In genomic region chr12:52964556-52965336, GRCh38 we compare ENCODE assay signal across 15 cellular contexts. TPM values are rescaled to one million over a fixed set of nuclear protein-coding genes. Genes with fewer than 3 reads are reported as not detected.
DNase-seq lines count a peak whose midpoint lies in the region; ATAC-seq and TF ChIP-seq lines count a peak whose summit lies in the region.
"Had no signal": no experiment of that assay in that cellular context is flagged by ENCODE, and none has a peak within 500 bp of the region (broad histone marks: within the 10 kb centered on the region; RNA-seq: fewer than 3 reads in every experiment).

No MANE protein-coding gene starts in this region.

- H3K9me2 ChIP-seq in hepatocyte (replicated peaks; ENCODE audit: insufficient read depth) = no peaks in the 10 kb centered on the region

- peaks cover 36% of the 10 kb centered on the region for H3K27me3 Mint-ChIP-seq in activated naive CD4-positive, alpha-beta T cell treated with anti-CD3 and anti-CD28 coated beads, Interleukin-2, amount 10 ng/mL, durations not matched to agents 7 days and 5 days
- peaks cover 3% of the 10 kb centered on the region for H3K27me3 Mint-ChIP-seq in activated T-helper 1 cell treated with anti-CD3 and anti-CD28 coated beads, Interleukin-12 subunit alpha, Interleukin-12 subunit beta, Interleukin-2, Interleukin-4 antibody, amounts not matched to agents 30 ng/mL and 10 ng/mL and 1 ng/mL, durations not matched to agents 14 hours and 24 hours and 36 hours (ENCODE audit: insufficient read depth)

- intact Hi-C loops in activated T-helper 1 cell treated with anti-CD3 and anti-CD28 coated beads, Interleukin-12 subunit alpha, Interleukin-12 subunit beta, Interleukin-2, Interleukin-4 antibody, amounts not matched to agents 30 ng/mL and 10 ng/mL and 1 ng/mL, durations not matched to agents 14 hours and 24 hours and 36 hours (cut with micrococcal nuclease) = no loop called here

- peak overlapping the region; percentile 89 for H4K8ac ChIP-seq in neuronal stem cell (ENCODE audit: low read depth, low read length)

- no peak overlapping the region for H3K4me3 Mint-ChIP-seq in activated naive CD4-positive, alpha-beta T cell treated with anti-CD3 and anti-CD28 coated beads, Interleukin-2, amount 10 ng/mL, durations not matched to agents 7 days and 5 days
- no peak overlapping the region for H3K4me3 Mint-ChIP-seq in activated T-helper 1 cell treated with anti-CD3 and anti-CD28 coated beads, Interleukin-12 subunit alpha, Interleukin-12 subunit beta, Interleukin-2, Interleukin-4 antibody, amounts not matched to agents 30 ng/mL and 10 ng/mL and 1 ng/mL, durations not matched to agents 14 hours and 24 hours and 36 hours

- H3K4me1 Mint-ChIP-seq in activated naive CD4-positive, alpha-beta T cell treated with anti-CD3 and anti-CD28 coated beads, Interleukin-2, amount 10 ng/mL, durations not matched to agents 7 days and 5 days = no peaks in the 10 kb centered on the region
- H3K4me1 Mint-ChIP-seq in activated T-helper 1 cell treated with anti-CD3 and anti-CD28 coated beads, Interleukin-12 subunit alpha, Interleukin-12 subunit beta, Interleukin-2, Interleukin-4 antibody, amounts not matched to agents 30 ng/mL and 10 ng/mL and 1 ng/mL, durations not matched to agents 14 hours and 24 hours and 36 hours (ENCODE audit: low read depth) = no peaks in the 10 kb centered on the region

- H3K36me3 ChIP-seq in adipocyte (ENCODE audit: control insufficient read depth, insufficient read depth, low read length, severe bottlenecking) (no peaks in the 10 kb centered on the region), hepatocyte (replicated peaks; ENCODE audit: insufficient read depth, low read depth) (no peaks in the 10 kb centered on the region), neuronal stem cell (replicated peaks in 1 of 2; ENCODE audit: control insufficient read depth in 2 of 2, insufficient read depth in 2 of 2, low read length in 2 of 2) (no peaks in the 10 kb centered on the region)
- H3K36me3 ChIP-seq: BLaER1 treated with 17β-estradiol and CSF1 and Interleukin-3, amounts not matched to agents 10 nM and 100 nM; sigmoid colon had no signal

- 38% methylated on average over 19 of the region's 19 CpGs for WGBS in hepatocyte (ENCODE audit: low lambda C conversion rate, missing lambda C conversion rate)
- WGBS in neuronal stem cell (ENCODE audit: extremely low coverage in 2 of 2, insufficient read length in 2 of 2, insufficient replicate concordance in 1 of 2), 2 donors = no CpG with 5 or more reads among the region's 19 CpGs

- H3K27me3 ChIP-seq in adipocyte (replicated peaks; ENCODE audit: control insufficient read depth, insufficient read depth, low read length) (no peaks in the 10 kb centered on the region), hepatocyte (no peaks in the 10 kb centered on the region), neuronal stem cell (ENCODE audit: control insufficient read depth in 3 of 3, insufficient read depth in 3 of 3, low read depth in 1 of 3, low read length in 3 of 3) (peaks cover 0 to 13% (median 0%) of the 10 kb centered on the region in 3 experiments)

- no peak overlapping the region for H3K27ac Mint-ChIP-seq in activated naive CD4-positive, alpha-beta T cell treated with anti-CD3 and anti-CD28 coated beads, Interleukin-2, amount 10 ng/mL, durations not matched to agents 7 days and 5 days
- H3K27ac Mint-ChIP-seq in activated T-helper 1 cell treated with anti-CD3 and anti-CD28 coated beads, Interleukin-12 subunit alpha, Interleukin-12 subunit beta, Interleukin-2, Interleukin-4 antibody, amounts not matched to agents 30 ng/mL and 10 ng/mL and 1 ng/mL, durations not matched to agents 14 hours and 24 hours and 36 hours = no peak overlapping the region

- no peak for TF ChIP-seq CTCF in hepatocyte (IDR thresholded peaks at IDR 0.05; ENCODE audit: poor library complexity)

- peak overlapping the region; percentile 72 for H2BK120ac ChIP-seq in neuronal stem cell (ENCODE audit: low read depth, low read length)

- H3K14ac ChIP-seq in neuronal stem cell (ENCODE audit: low read length) = peak overlapping the region; percentile 95

- H3K4ac ChIP-seq in neuronal stem cell (ENCODE audit: low read length) = peak overlapping the region; percentile 86

- H3K9ac ChIP-seq in adipocyte (ENCODE audit: low read length) = peak overlapping the region; percentile 25
- peak overlapping the region; percentile 54 for H3K9ac ChIP-seq in neuronal stem cell (ENCODE audit: low read depth, low read length, poor library complexity)
- H3K9ac ChIP-seq: BLaER1 treated with 17β-estradiol and CSF1 and Interleukin-3, amounts not matched to agents 10 nM and 100 nM had no signal

- H2AFZ ChIP-seq in hepatocyte (peak overlapping the region; percentile 84), neuronal stem cell (ENCODE audit: low read length) (peak overlapping the region; percentile 82)

- H4K20me1 ChIP-seq in hepatocyte (ENCODE audit: insufficient read depth, poor library complexity, severe bottlenecking) = no peaks in the 10 kb centered on the region
- H4K20me1 ChIP-seq: BLaER1 treated with 17β-estradiol and CSF1 and Interleukin-3, amounts not matched to agents 10 nM and 100 nM had no signal

- peak overlapping the region; percentile 59 for H3K27ac ChIP-seq in hepatocyte
- H3K27ac ChIP-seq in neuronal stem cell (replicated peaks; ENCODE audit: low read length) = peak overlapping the region; percentile 33
- H3K27ac ChIP-seq: BLaER1 treated with 17β-estradiol and CSF1 and Interleukin-3, amounts not matched to agents 10 nM and 100 nM had no signal

- H3K36me3 Mint-ChIP-seq in activated naive CD4-positive, alpha-beta T cell treated with anti-CD3 and anti-CD28 coated beads, Interleukin-2, amount 10 ng/mL, durations not matched to agents 7 days and 5 days = no peaks in the 10 kb centered on the region
- H3K36me3 Mint-ChIP-seq in activated T-helper 1 cell treated with anti-CD3 and anti-CD28 coated beads, Interleukin-12 subunit alpha, Interleukin-12 subunit beta, Interleukin-2, Interleukin-4 antibody, amounts not matched to agents 30 ng/mL and 10 ng/mL and 1 ng/mL, durations not matched to agents 14 hours and 24 hours and 36 hours (ENCODE audit: low read depth) = no peaks in the 10 kb centered on the region

- no peaks in the 10 kb centered on the region for H3K79me2 ChIP-seq in hepatocyte

- no peak for ATAC-seq in HG03354 (IDR thresholded peaks at IDR 0.05; ENCODE audit: poor library complexity, severe bottlenecking, unreplicated experiment)

- peak overlapping the region; percentile 86 for H3K23ac ChIP-seq in neuronal stem cell (ENCODE audit: low read depth, low read length, poor library complexity)

- no peak overlapping the region for H2BK5ac ChIP-seq in neuronal stem cell (ENCODE audit: low read length)

- peak overlapping the region; percentile 98 for H2BK15ac ChIP-seq in neuronal stem cell (ENCODE audit: low read length)

- CTCF ChIA-PET in activated naive CD4-positive, alpha-beta T cell treated with anti-CD3 and anti-CD28 coated beads, Interleukin-2, amount 10 ng/mL, durations not matched to agents 7 days and 5 days (lab: Charles Lee) = interaction anchor here (1.2 to 3.4 kb wide), 3 partner anchors 67 to 85 kb away, joined by 3 to 12 read pairs (median 7); no protein-coding TSS in a partner anchor

- peak overlapping the region; percentile 90 for H2BK12ac ChIP-seq in neuronal stem cell (ENCODE audit: low read length)

- H3K18ac ChIP-seq in neuronal stem cell (ENCODE audit: low read length) = peak overlapping the region; percentile 99

- peak overlapping the region; percentile 74 for H3K4me3 ChIP-seq in adipocyte (ENCODE audit: low read length)
- H3K4me3 ChIP-seq in hepatocyte = no peak overlapping the region
- no peak overlapping the region for H3K4me3 ChIP-seq in neuronal stem cell (ENCODE audit: low read length in 2 of 2)
- H3K4me3 ChIP-seq: BLaER1 treated with 17β-estradiol and CSF1 and Interleukin-3, amounts not matched to agents 10 nM and 100 nM had no signal

- H3K4me2 ChIP-seq in hepatocyte = peak overlapping the region; percentile 90
- H3K4me2 ChIP-seq in neuronal stem cell (ENCODE audit: insufficient read depth, low read length, poor library complexity, severe bottlenecking) = peak overlapping the region; percentile 72
- H3K4me2 ChIP-seq: BLaER1 treated with 17β-estradiol and CSF1 and Interleukin-3, amounts not matched to agents 10 nM and 100 nM had no signal

- DNase-seq in D341Med (ENCODE audit: low spot score) = peak; percentile 17
- no peak for DNase-seq in adipocyte (ENCODE audit: low read depth)
- DNase-seq in hepatocyte (ENCODE audit: low spot score) = peak; percentile 6
- DNase-seq in neuronal stem cell (ENCODE audit: low spot score) = no peak
- no peak for DNase-seq in activated naive CD4-positive, alpha-beta T cell treated with anti-CD3 and anti-CD28 coated beads, Interleukin-2, amount 10 ng/mL, durations not matched to agents 7 days and 5 days
- DNase-seq in activated T-helper 1 cell treated with anti-CD3 and anti-CD28 coated beads, Interleukin-12 subunit alpha, Interleukin-12 subunit beta, Interleukin-2, Interleukin-4 antibody, amounts not matched to agents 30 ng/mL and 10 ng/mL and 1 ng/mL, durations not matched to agents 14 hours and 24 hours and 36 hours (ENCODE audit: low spot score) = no peak
- no peak for DNase-seq in AML-193 (lab: John Stamatoyannopoulos, UW)
- DNase-seq: activated CD4-positive, alpha-beta T cell treated with anti-CD3 and anti-CD28 coated beads for 48 hours; foreskin fibroblast; midbrain; NCI-H146; NK-92 treated with Interleukin-12 subunit alpha and Interleukin-12 subunit beta, amount 100 ng/mL, for 24 hours; sigmoid colon had no signal

- peak overlapping the region; percentile 68 for H4K91ac ChIP-seq in neuronal stem cell (ENCODE audit: low read depth, low read length, poor library complexity)

- no peaks in the 10 kb centered on the region for H3K9me3 ChIP-seq in adipocyte (ENCODE audit: control insufficient read depth, low read length)
- no peaks in the 10 kb centered on the region for H3K9me3 ChIP-seq in hepatocyte (ENCODE audit: low read depth)
- H3K9me3 ChIP-seq in neuronal stem cell (replicated peaks in 1 of 2; ENCODE audit: control insufficient read depth in 2 of 2, insufficient read depth in 1 of 2, low read depth in 1 of 2, low read length in 2 of 2) = no peaks in the 10 kb centered on the region
- H3K9me3 ChIP-seq: BLaER1 treated with 17β-estradiol and CSF1 and Interleukin-3, amounts not matched to agents 10 nM and 100 nM; sigmoid colon had no signal

- H3K9me3 Mint-ChIP-seq in activated naive CD4-positive, alpha-beta T cell treated with anti-CD3 and anti-CD28 coated beads, Interleukin-2, amount 10 ng/mL, durations not matched to agents 7 days and 5 days = no peaks in the 10 kb centered on the region
- H3K9me3 Mint-ChIP-seq in activated T-helper 1 cell treated with anti-CD3 and anti-CD28 coated beads, Interleukin-12 subunit alpha, Interleukin-12 subunit beta, Interleukin-2, Interleukin-4 antibody, amounts not matched to agents 30 ng/mL and 10 ng/mL and 1 ng/mL, durations not matched to agents 14 hours and 24 hours and 36 hours = no peaks in the 10 kb centered on the region

- H2AK5ac ChIP-seq in neuronal stem cell (ENCODE audit: low read depth, low read length) = peak overlapping the region; percentile 1

- no peaks in the 10 kb centered on the region for H3K79me1 ChIP-seq in neuronal stem cell (ENCODE audit: low read depth, low read length)

- H3K4me1 ChIP-seq in adipocyte (ENCODE audit: control insufficient read depth, insufficient read depth, low read length) (peaks cover 4% of the 10 kb centered on the region), hepatocyte (ENCODE audit: insufficient read depth) (peaks cover 5% of the 10 kb centered on the region), neuronal stem cell (ENCODE audit: control insufficient read depth in 2 of 2, insufficient read depth in 1 of 2, low read depth in 1 of 2, low read length in 2 of 2) (peaks cover 0 to 8% of the 10 kb centered on the region in 2 donors)
- H3K4me1 ChIP-seq: BLaER1 treated with 17β-estradiol and CSF1 and Interleukin-3, amounts not matched to agents 10 nM and 100 nM had no signal

RNA-seq across cellular contexts. Expression of gene KRT18, which starts 15.8 kb away (rescaled TPM):
- 676 and 753 TPM in 2 replicates for total RNA-seq in hepatocyte
- polyA plus RNA-seq in hepatocyte = 1,621 and 1,849 TPM in 2 replicates
- polyA plus RNA-seq in neuronal stem cell (2013, experiment 1 of 2) = 80.9 TPM
- 82.5 TPM for polyA plus RNA-seq in neuronal stem cell (2013, experiment 2 of 2)
- 3.2 and 3.9 TPM in 2 replicates for total RNA-seq in activated T-helper 1 cell treated with anti-CD3 and anti-CD28 coated beads, Interleukin-12 subunit alpha, Interleukin-12 subunit beta, Interleukin-2, Interleukin-4 antibody, amounts not matched to agents 30 ng/mL and 10 ng/mL and 1 ng/mL, durations not matched to agents 14 hours and 24 hours and 36 hours

RNA-seq across cellular contexts. Expression of gene EIF4B, which starts 41.5 kb away (rescaled TPM):
- 435 and 449 TPM in 2 replicates for total RNA-seq in hepatocyte
- 53.5 and 65.1 TPM in 2 replicates for polyA plus RNA-seq in hepatocyte
- polyA plus RNA-seq in neuronal stem cell (2013, experiment 1 of 2) = 468 TPM
- 496 TPM for polyA plus RNA-seq in neuronal stem cell (2013, experiment 2 of 2)
- total RNA-seq in activated T-helper 1 cell treated with anti-CD3 and anti-CD28 coated beads, Interleukin-12 subunit alpha, Interleukin-12 subunit beta, Interleukin-2, Interleukin-4 antibody, amounts not matched to agents 30 ng/mL and 10 ng/mL and 1 ng/mL, durations not matched to agents 14 hours and 24 hours and 36 hours = 463 and 473 TPM in 2 replicates

RNA-seq across cellular contexts. Expression of gene KRT8, which starts 59.9 kb away (rescaled TPM):
- total RNA-seq in hepatocyte = 1,376 and 1,381 TPM in 2 replicates
- 2,058 and 2,283 TPM in 2 replicates for polyA plus RNA-seq in hepatocyte
- 179 TPM for polyA plus RNA-seq in neuronal stem cell (2013, experiment 1 of 2)
- polyA plus RNA-seq in neuronal stem cell (2013, experiment 2 of 2) = 174 TPM
- total RNA-seq in activated T-helper 1 cell treated with anti-CD3 and anti-CD28 coated beads, Interleukin-12 subunit alpha, Interleukin-12 subunit beta, Interleukin-2, Interleukin-4 antibody, amounts not matched to agents 30 ng/mL and 10 ng/mL and 1 ng/mL, durations not matched to agents 14 hours and 24 hours and 36 hours = 0.23 TPM in 1 of 2 replicates, not detected in the other

Comparison
In these comparisons a context has a peak if more than half of its experiments do, and no peak if none do; other contexts are left out.
1. DNase-seq: peak in D341Med (single experiment) and hepatocyte (single experiment); none in adipocyte (single experiment), neuronal stem cell (single experiment), activated naive CD4-positive, alpha-beta T cell treated with anti-CD3 and anti-CD28 coated beads, Interleukin-2, amount 10 ng/mL, durations not matched to agents 7 days and 5 days (single experiment), activated T-helper 1 cell treated with anti-CD3 and anti-CD28 coated beads, Interleukin-12 subunit alpha, Interleukin-12 subunit beta, Interleukin-2, Interleukin-4 antibody, amounts not matched to agents 30 ng/mL and 10 ng/mL and 1 ng/mL, durations not matched to agents 14 hours and 24 hours and 36 hours (single experiment) and AML-193 (0 of 2).
2. RNA of gene KRT18, which starts 15.8 kb away (total RNA-seq): 676 to 753 TPM in hepatocyte; 3.2 to 3.9 TPM in activated T-helper 1 cell treated with anti-CD3 and anti-CD28 coated beads, Interleukin-12 subunit alpha, Interleukin-12 subunit beta, Interleukin-2, Interleukin-4 antibody, amounts not matched to agents 30 ng/mL and 10 ng/mL and 1 ng/mL, durations not matched to agents 14 hours and 24 hours and 36 hours; every median in the first group is over 100 times any median in the second.
3. RNA of gene KRT8, which starts 59.9 kb away (total RNA-seq): 1,376 to 1,381 TPM in hepatocyte; 0.23 TPM in activated T-helper 1 cell treated with anti-CD3 and anti-CD28 coated beads, Interleukin-12 subunit alpha, Interleukin-12 subunit beta, Interleukin-2, Interleukin-4 antibody, amounts not matched to agents 30 ng/mL and 10 ng/mL and 1 ng/mL, durations not matched to agents 14 hours and 24 hours and 36 hours; every median in the first group is over 1,000 times any median in the second.